In genomic region chr11:16982256-16982671, GRCh38 we compare ENCODE assay signal across 13 cellular contexts. TPM values are rescaled to one million over a fixed set of nuclear protein-coding genes. Genes with fewer than 3 reads are reported as not detected.
DNase-seq lines count a peak whose midpoint lies in the region; ATAC-seq, FAIRE-seq and TF ChIP-seq lines count a peak whose summit lies in the region.
"Had no signal": no experiment of that assay in that cellular context is flagged by ENCODE, and none has a peak within 500 bp of the region (broad histone marks: within the 10 kb centered on the region; RNA-seq: fewer than 3 reads in every experiment).

No MANE protein-coding gene starts in this region.

- 100% methylated on average over 1 of the region's 5 CpGs for WGBS in HepG2 (ENCODE audit: low lambda C conversion rate)
- no CpG with 5 or more reads among the region's 5 CpGs for WGBS in right lobe of liver (ENCODE audit: insufficient coverage, low coverage, low lambda C conversion rate, missing lambda C conversion rate)
- 63% methylated on average over 5 of the region's 5 CpGs; no CpG with 5 or more reads in 1 of the 2 donors for WGBS in gastroesophageal sphincter (ENCODE audit: low coverage in 1 of 2), 2 donors
- WGBS in neuronal stem cell (ENCODE audit: extremely low coverage in 2 of 2, insufficient read length in 2 of 2, insufficient replicate concordance in 1 of 2), 2 donors: no CpG with 5 or more reads among the region's 5 CpGs
- WGBS in aorta, 2 donors: 69% methylated on average over 5 of the region's 5 CpGs

- H3K79me2 ChIP-seq in HepG2 (ENCODE audit: insufficient read depth, low read length): peaks cover 72% of the 10 kb centered on the region

- TF ChIP-seq POLR2A in HepG2 (IDR thresholded peaks at IDR 0.05; ENCODE audit: insufficient read depth in 1 of 2, low read depth in 2 of 2, low read length in 2 of 2) (no peak), right lobe of liver (IDR thresholded peaks at IDR 0.05) (no peak), gastroesophageal sphincter (IDR thresholded peaks at IDR 0.05) (no peak)

- H3K27me3 ChIP-seq in HepG2 (ENCODE audit: control insufficient read depth in 1 of 2, insufficient read depth in 2 of 2, low read length in 2 of 2) (no peaks in the 10 kb centered on the region), right lobe of liver (no peaks in the 10 kb centered on the region), gastroesophageal sphincter (no peaks in the 10 kb centered on the region), neuronal stem cell (ENCODE audit: control insufficient read depth in 3 of 3, insufficient read depth in 3 of 3, low read depth in 1 of 3, low read length in 3 of 3) (no peaks in the 10 kb centered on the region), aorta (ENCODE audit: control insufficient read depth in 1 of 2, insufficient read depth in 2 of 2, low read length in 1 of 2) (no peaks in the 10 kb centered on the region)
- H3K27me3 ChIP-seq: uterus had no signal

- H4K8ac ChIP-seq in neuronal stem cell (ENCODE audit: low read depth, low read length): no peak overlapping the region

- TF ChIP-seq CTCF in HepG2 (CRISPR knock-in tag; IDR thresholded peaks at IDR 0.05) (no peak), right lobe of liver (IDR thresholded peaks at IDR 0.05) (no peak), gastroesophageal sphincter (IDR thresholded peaks at IDR 0.05) (no peak)

- H3K36me3 ChIP-seq in HepG2 (replicated peaks in 1 of 2; ENCODE audit: control insufficient read depth in 1 of 2, insufficient read depth in 2 of 2, low read length in 2 of 2) (no peaks in the 10 kb centered on the region; a peak in 1 of 5 replicates), right lobe of liver (no peaks in the 10 kb centered on the region), gastroesophageal sphincter (no peaks in the 10 kb centered on the region), neuronal stem cell (replicated peaks in 1 of 2; ENCODE audit: control insufficient read depth in 2 of 2, insufficient read depth in 2 of 2, low read length in 2 of 2) (no peaks in the 10 kb centered on the region), aorta (ENCODE audit: control insufficient read depth in 1 of 2, insufficient read depth in 2 of 2, low read length in 1 of 2) (no peaks in the 10 kb centered on the region)
- H3K36me3 ChIP-seq: uterus had no signal

- H3K4me1 ChIP-seq in HepG2 (ENCODE audit: insufficient read depth, low read length): peaks cover 79% of the 10 kb centered on the region
- H3K4me1 ChIP-seq in right lobe of liver: peaks cover 0 to 30% (median 12%) of the 10 kb centered on the region in 4 donors
- peaks cover 0 to 13% (median 0%) of the 10 kb centered on the region in 3 donors for H3K4me1 ChIP-seq in gastroesophageal sphincter
- H3K4me1 ChIP-seq in neuronal stem cell (ENCODE audit: control insufficient read depth in 2 of 2, insufficient read depth in 1 of 2, low read depth in 1 of 2, low read length in 2 of 2): peaks cover 42 to 49% of the 10 kb centered on the region in 2 donors
- H3K4me1 ChIP-seq in aorta (ENCODE audit: control insufficient read depth in 1 of 2, insufficient read depth in 2 of 2, low read length in 2 of 2): no peaks in the 10 kb centered on the region
- H3K4me1 ChIP-seq: uterus had no signal

- H2BK12ac ChIP-seq in neuronal stem cell (ENCODE audit: low read length): peak overlapping the region; percentile 18

- POLR2A ChIA-PET in HepG2 (lab: Yijun Ruan, JAX): interaction anchor here (0.9 to 1.2 kb wide), 4 partner anchors 10 to 45 kb away, joined by 3 to 6 read pairs (median 4); partner anchors contain the start of gene PLEKHA7

- in situ Hi-C loops in HepG2 (cut with HindIII; ENCODE audit: extremely low pct_ligation_motif_present, low pct_unique_long_range_greater_than_20kb): no loop called here

- no peak overlapping the region for H2AFZ ChIP-seq in HepG2 (ENCODE audit: low read length)
- no peak overlapping the region for H2AFZ ChIP-seq in neuronal stem cell (ENCODE audit: low read length)

- H2BK5ac ChIP-seq in neuronal stem cell (ENCODE audit: low read length): no peak overlapping the region

- H4K20me1 ChIP-seq in HepG2 (ENCODE audit: insufficient read depth, low read length): no peaks in the 10 kb centered on the region; the same call in 1 of the 2 replicates

- FAIRE-seq in HepG2 (lab: Jason Lieb, UNC): peak; percentile 21

- CTCF ChIA-PET in HepG2 (lab: Yijun Ruan, JAX; ENCODE audit: low intra/inter-chr PET ratio, low total read pairs): no interaction called here

- no peak for TF ChIP-seq EP300 in HepG2 (IDR thresholded peaks at IDR 0.05; ENCODE audit: low read depth in 2 of 2, low read length in 2 of 2)
- no peak for TF ChIP-seq EP300 in HepG2 (CRISPR knock-in tag; IDR thresholded peaks at IDR 0.05; ENCODE audit: borderline replicate concordance)
- no peak for TF ChIP-seq EP300 in gastroesophageal sphincter (IDR thresholded peaks at IDR 0.05)

- H3K79me1 ChIP-seq in neuronal stem cell (ENCODE audit: low read depth, low read length): no peaks in the 10 kb centered on the region

- H3K18ac ChIP-seq in neuronal stem cell (ENCODE audit: low read length): peak overlapping the region; percentile 81

- TSS peak; percentile 93 for BruUV-seq in HepG2 (replicated peaks; lab: Mats Ljungman, UMichigan)

- H2BK15ac ChIP-seq in neuronal stem cell (ENCODE audit: low read length): peak overlapping the region; percentile 8

- no peak overlapping the region for H2BK120ac ChIP-seq in neuronal stem cell (ENCODE audit: low read depth, low read length)

- DNase-seq in HepG2 (ENCODE audit: low spot score) (peak; percentile 71), right lobe of liver (no peak), neuronal stem cell (ENCODE audit: low spot score) (no peak), AG08395 (ENCODE audit: low spot score) (no peak), aorta (no peak)
- no peak for DNase-seq in activated CD4-positive, CD25-positive, alpha-beta regulatory T cell treated with anti-CD3 and anti-CD28 coated beads, Interleukin-2, amount 50 U/mL, for 72 hours
- DNase-seq: DMS79, NCI-H187 treated with DMSO at 0.1 percent for 48 hours, OCI-M1, uterus had no signal

- peak overlapping the region; percentile 96 for H3K4me2 ChIP-seq in HepG2 (ENCODE audit: low read depth, low read length)
- no peak overlapping the region for H3K4me2 ChIP-seq in neuronal stem cell (ENCODE audit: insufficient read depth, low read length, poor library complexity, severe bottlenecking)

- H3K23ac ChIP-seq in neuronal stem cell (ENCODE audit: low read depth, low read length, poor library complexity): no peak overlapping the region

- no peak overlapping the region for H3K14ac ChIP-seq in neuronal stem cell (ENCODE audit: low read length)

- H3K27ac ChIP-seq in HepG2 (ENCODE audit: extremely low read length, insufficient read depth, low read length): peak overlapping the region; percentile 85
- H3K27ac ChIP-seq in right lobe of liver: no peak overlapping the region
- H3K27ac ChIP-seq in gastroesophageal sphincter: peak overlapping the region in 3 of 4 donors; percentile 43 to 57 (median 46)
- peak overlapping the region; percentile 93 for H3K27ac ChIP-seq in neuronal stem cell (replicated peaks; ENCODE audit: low read length)
- no peak overlapping the region for H3K27ac ChIP-seq in aorta (ENCODE audit: low read depth in 1 of 2, low read length in 2 of 2)
- H3K27ac ChIP-seq: uterus had no signal

- no peak overlapping the region for H3K4ac ChIP-seq in neuronal stem cell (ENCODE audit: low read length)

- H3K9me3 ChIP-seq in HepG2 (ENCODE audit: low read length) (no peaks in the 10 kb centered on the region), right lobe of liver (no peaks in the 10 kb centered on the region), gastroesophageal sphincter (no peaks in the 10 kb centered on the region), neuronal stem cell (replicated peaks in 1 of 2; ENCODE audit: control insufficient read depth in 2 of 2, insufficient read depth in 1 of 2, low read depth in 1 of 2, low read length in 2 of 2) (no peaks in the 10 kb centered on the region), aorta (ENCODE audit: control insufficient read depth, low read length) (no peaks in the 10 kb centered on the region)
- H3K9me3 ChIP-seq: uterus had no signal

- peak overlapping the region; percentile 73 for H3K9ac ChIP-seq in HepG2 (ENCODE audit: insufficient read depth, low read depth, low read length)
- H3K9ac ChIP-seq in neuronal stem cell (ENCODE audit: low read depth, low read length, poor library complexity): no peak overlapping the region

- H2AK5ac ChIP-seq in neuronal stem cell (ENCODE audit: low read depth, low read length): peak overlapping the region; percentile 31

- ATAC-seq in HepG2 (peak; percentile 67), right lobe of liver (no peak), gastroesophageal sphincter (no peak), GM18520 (IDR thresholded peaks at IDR 0.05; ENCODE audit: unreplicated experiment) (no peak), aorta (ENCODE audit: low FRiP score) (no peak)

- H4K91ac ChIP-seq in neuronal stem cell (ENCODE audit: low read depth, low read length, poor library complexity): peak overlapping the region; percentile 86

- H3K4me3 ChIP-seq in HepG2 (replicated peaks in 1 of 3; ENCODE audit: insufficient read depth in 1 of 3, low read depth in 2 of 3, low read length in 3 of 3) (peak overlapping the region; percentile 14 to 52 (median 35); a peak in 3 of 6 replicates), right lobe of liver (no peak overlapping the region), gastroesophageal sphincter (no peak overlapping the region), neuronal stem cell (ENCODE audit: low read length in 2 of 2) (no peak overlapping the region), aorta (ENCODE audit: low read length in 2 of 2) (no peak overlapping the region)
- H3K4me3 ChIP-seq: lung, uterus had no signal

- TF ChIP-seq RAD21 in HepG2 (CRISPR knock-in tag; IDR thresholded peaks at IDR 0.05): no peak

- intact Hi-C loops in HepG2 (cut with micrococcal nuclease; ENCODE audit: unreplicated experiment): no loop called here
- intact Hi-C loops in right lobe of liver (cut with DNase I): no loop called here
- intact Hi-C loops in aorta (cut with DNase I): no loop called here

RNA-seq across cellular contexts. Expression of gene PLEKHA7, which starts 31.9 kb away (rescaled TPM):
- total RNA-seq in HepG2 (2016; rRNA removed; fragmentation: Illumina TruSeq; extraction: Trizol): 13.1 and 17.5 TPM in 2 replicates
- total RNA-seq in HepG2 (2016; cell fraction: cytosol; rRNA removed; fragmentation: Illumina TruSeq; extraction: Trizol; ENCODE audit: low read depth): 6.3 and 10.6 TPM in 2 replicates
- 11.5 and 15.9 TPM in 2 replicates for total RNA-seq in HepG2 (2016; cell fraction: insoluble cytoplasmic fraction; rRNA removed; fragmentation: Illumina TruSeq; extraction: Trizol)
- 7.6 and 8.4 TPM in 2 replicates for total RNA-seq in HepG2 (2016; cell fraction: membrane; rRNA removed; fragmentation: Illumina TruSeq; extraction: Trizol)
- 24.7 and 31.2 TPM in 2 replicates for total RNA-seq in HepG2 (2016; cell fraction: nucleus; rRNA removed; fragmentation: Illumina TruSeq; extraction: Trizol)
- 17.7 and 18.7 TPM in 2 replicates for polyA plus RNA-seq in HepG2 (2011; rRNA removed)
- polyA plus RNA-seq in HepG2 (2011; cell fraction: cytosol; rRNA removed): 7.6 and 8.0 TPM in 2 replicates
- polyA plus RNA-seq in HepG2 (2011; cell fraction: nucleus; rRNA removed): 54.1 and 60.4 TPM in 2 replicates
- 13.6 and 13.9 TPM in 2 replicates for polyA plus RNA-seq in HepG2 (2012)
- polyA plus RNA-seq in HepG2 (2016; cell fraction: cytosol; fragmentation: Illumina TruSeq; extraction: Trizol; ENCODE audit: low read depth): 1.1 and 1.4 TPM in 2 replicates
- 15.2 and 18.7 TPM in 2 replicates for polyA plus RNA-seq in HepG2 (2016; cell fraction: insoluble cytoplasmic fraction; fragmentation: Illumina TruSeq; extraction: Trizol; ENCODE audit: low read depth)
- polyA plus RNA-seq in HepG2 (2016; cell fraction: membrane; fragmentation: Illumina TruSeq; extraction: Trizol; ENCODE audit: low read depth): 3.2 and 3.9 TPM in 2 replicates
- 54.7 and 64.0 TPM in 2 replicates for polyA plus RNA-seq in HepG2 (2016; cell fraction: nucleus; fragmentation: Illumina TruSeq; extraction: Trizol; ENCODE audit: insufficient read depth, low read depth)
- polyA minus RNA-seq in HepG2 (2011; rRNA and poly(A)+ RNA removed; ENCODE audit: low replicate concordance): 7.3 and 14.7 TPM in 2 replicates
- 3.6 and 7.4 TPM in 2 replicates for polyA minus RNA-seq in HepG2 (2011; cell fraction: cytosol; rRNA and poly(A)+ RNA removed)
- polyA minus RNA-seq in HepG2 (2011; cell fraction: nucleus; rRNA and poly(A)+ RNA removed): 35.8 and 42.5 TPM in 2 replicates
- total RNA-seq in right lobe of liver: 10 to 100 TPM; 12.7 to 26.7 (median 21.5) TPM
- 10 to 100 TPM in 3 of 4 donors, 1 to 10 TPM in 1; 8.6 to 13.2 (median 12.2) TPM for total RNA-seq in gastroesophageal sphincter
- 15.2 TPM for polyA plus RNA-seq in neuronal stem cell (2013, experiment 1 of 2)
- polyA plus RNA-seq in neuronal stem cell (2013, experiment 2 of 2): 15.1 TPM
- total RNA-seq in aorta: 10 to 100 TPM in 1 of 2 donors, 1 to 10 TPM in 1; 9.9 to 17.1 TPM
- 10 to 100 TPM in 1 of 2 donors, 1 to 10 TPM in 1; 5.9 to 14.0 TPM for polyA plus RNA-seq in aorta

Comparison
In these comparisons a context has a peak if more than half of its experiments do, and no peak if none do; other contexts are left out.
1. H3K27ac ChIP-seq: peak in HepG2 (single experiment), gastroesophageal sphincter (3 of 4) and neuronal stem cell (single experiment); none in right lobe of liver (0 of 3) and aorta (0 of 2).
2. H3K4me3 ChIP-seq: peak in HepG2 (3 of 3); none in right lobe of liver (0 of 3), gastroesophageal sphincter (0 of 2), neuronal stem cell (0 of 2) and aorta (0 of 2).